ENCODE assay signal across 1 cellular context in the genomic region with DNA sequence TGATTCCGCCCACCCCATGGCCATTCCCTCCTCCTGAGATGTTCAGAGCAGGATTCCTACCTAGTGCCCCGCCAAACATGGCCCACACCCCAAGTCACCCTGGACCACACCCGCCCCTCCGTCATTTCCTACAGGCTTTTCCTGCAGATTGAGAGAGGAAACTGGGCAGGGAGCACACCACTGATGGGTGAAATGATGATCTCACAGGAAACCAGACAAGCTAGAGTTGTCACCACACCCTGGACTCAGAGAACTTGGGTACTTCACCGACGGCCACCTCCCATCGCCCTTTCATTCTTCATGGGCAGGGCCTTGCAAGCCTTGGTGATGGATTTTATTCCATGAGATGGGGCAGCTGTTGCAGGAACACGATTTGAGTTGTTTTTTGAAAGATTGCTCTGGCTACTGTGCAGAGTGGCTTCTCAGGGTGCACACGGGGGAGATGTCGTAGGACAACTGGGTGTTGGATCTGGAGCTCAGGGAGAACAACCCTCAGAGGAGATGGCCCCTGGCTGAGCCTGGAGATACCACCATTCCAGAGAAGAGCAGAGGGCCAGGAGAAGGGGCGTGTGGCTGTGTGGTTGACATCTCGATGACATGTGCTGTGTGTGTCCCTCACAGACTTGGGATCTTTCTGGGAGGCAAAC.
TF ChIP-seq lines count a peak whose summit lies in the region.

No MANE protein-coding gene starts in this region.

TF ChIP-seq in IMR-90, 13 proteins besides CTCF, POLR2A, EP300 and RAD21:
- TF ChIP-seq BHLHE40 (IDR thresholded peaks at IDR 0.05; ENCODE audit: low read depth, low read length) (no peak), RCOR1 (IDR thresholded peaks at IDR 0.05; ENCODE audit: insufficient replicate concordance, low read length) (no peak), MAFK (IDR thresholded peaks at IDR 0.05; ENCODE audit: low read depth, low read length) (no peak), RFX5 (IDR thresholded peaks at IDR 0.05; ENCODE audit: low read depth, low read length) (no peak), SMC3 (IDR thresholded peaks at IDR 0.05; ENCODE audit: low read depth, low read length) (no peak), CHD1 (IDR thresholded peaks at IDR 0.05; ENCODE audit: low read depth, low read length) (no peak), FOS (IDR thresholded peaks at IDR 0.05; ENCODE audit: low read depth, low read length) (no peak), CEBPB (IDR thresholded peaks at IDR 0.05; ENCODE audit: low read depth, low read length) (no peak), MXI1 (IDR thresholded peaks at IDR 0.05; ENCODE audit: borderline replicate concordance, low read depth, low read length) (no peak), MAZ (IDR thresholded peaks at IDR 0.05; ENCODE audit: borderline replicate concordance, low read depth, low read length) (no peak), NFE2L2 (IDR thresholded peaks at IDR 0.05; ENCODE audit: low read depth, low read length) (no peak)
- TF ChIP-seq, protein P1, sequence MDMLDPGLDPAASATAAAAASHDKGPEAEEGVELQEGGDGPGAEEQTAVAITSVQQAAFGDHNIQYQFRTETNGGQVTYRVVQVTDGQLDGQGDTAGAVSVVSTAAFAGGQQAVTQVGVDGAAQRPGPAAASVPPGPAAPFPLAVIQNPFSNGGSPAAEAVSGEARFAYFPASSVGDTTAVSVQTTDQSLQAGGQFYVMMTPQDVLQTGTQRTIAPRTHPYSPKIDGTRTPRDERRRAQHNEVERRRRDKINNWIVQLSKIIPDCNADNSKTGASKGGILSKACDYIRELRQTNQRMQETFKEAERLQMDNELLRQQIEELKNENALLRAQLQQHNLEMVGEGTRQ (IDR thresholded peaks at IDR 0.05; ENCODE audit: low read depth, low read length) = no peak
- TF ChIP-seq, protein P2, sequence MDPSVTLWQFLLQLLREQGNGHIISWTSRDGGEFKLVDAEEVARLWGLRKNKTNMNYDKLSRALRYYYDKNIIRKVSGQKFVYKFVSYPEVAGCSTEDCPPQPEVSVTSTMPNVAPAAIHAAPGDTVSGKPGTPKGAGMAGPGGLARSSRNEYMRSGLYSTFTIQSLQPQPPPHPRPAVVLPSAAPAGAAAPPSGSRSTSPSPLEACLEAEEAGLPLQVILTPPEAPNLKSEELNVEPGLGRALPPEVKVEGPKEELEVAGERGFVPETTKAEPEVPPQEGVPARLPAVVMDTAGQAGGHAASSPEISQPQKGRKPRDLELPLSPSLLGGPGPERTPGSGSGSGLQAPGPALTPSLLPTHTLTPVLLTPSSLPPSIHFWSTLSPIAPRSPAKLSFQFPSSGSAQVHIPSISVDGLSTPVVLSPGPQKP (IDR thresholded peaks at IDR 0.05; ENCODE audit: borderline replicate concordance, low read depth, low read length) = no peak
